In genomic region chr14:55799523-55800095, GRCh38 we compare ENCODE assay signal across 1 cellular context.
TF ChIP-seq lines count a peak whose summit lies in the region.

No MANE protein-coding gene starts in this region.

TF ChIP-seq in H1, 55 proteins besides CTCF, POLR2A, EP300 and RAD21 (continued from another document):
- TF ChIP-seq TCF12 (IDR thresholded peaks at IDR 0.05; ENCODE audit: low read depth, low read length), result no peak
- no peak for TF ChIP-seq SIRT6 (IDR thresholded peaks at IDR 0.05; ENCODE audit: low read length)
- TF ChIP-seq, protein P1, sequence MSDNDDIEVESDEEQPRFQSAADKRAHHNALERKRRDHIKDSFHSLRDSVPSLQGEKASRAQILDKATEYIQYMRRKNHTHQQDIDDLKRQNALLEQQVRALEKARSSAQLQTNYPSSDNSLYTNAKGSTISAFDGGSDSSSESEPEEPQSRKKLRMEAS (IDR thresholded peaks at IDR 0.05), result no peak
- no peak for TF ChIP-seq EGR1 (IDR thresholded peaks at IDR 0.05; ENCODE audit: borderline replicate concordance, low read depth, low read length)
- TF ChIP-seq SP4 (IDR thresholded peaks at IDR 0.05; ENCODE audit: low read length), result no peak
- TF ChIP-seq CBX5 (IDR thresholded peaks at IDR 0.05; ENCODE audit: low read depth, low read length), result no peak
- no peak for TF ChIP-seq MAFK (IDR thresholded peaks at IDR 0.05; ENCODE audit: low read depth, low read length)
- TF ChIP-seq YY1 (IDR thresholded peaks at IDR 0.05; ENCODE audit: low read depth, low read length), result no peak
- no peak for TF ChIP-seq RFX5 (IDR thresholded peaks at IDR 0.05; ENCODE audit: borderline replicate concordance, low read depth, low read length)
